Comparison of ENCODE assay signal across 8 cellular contexts in the genomic region with DNA sequence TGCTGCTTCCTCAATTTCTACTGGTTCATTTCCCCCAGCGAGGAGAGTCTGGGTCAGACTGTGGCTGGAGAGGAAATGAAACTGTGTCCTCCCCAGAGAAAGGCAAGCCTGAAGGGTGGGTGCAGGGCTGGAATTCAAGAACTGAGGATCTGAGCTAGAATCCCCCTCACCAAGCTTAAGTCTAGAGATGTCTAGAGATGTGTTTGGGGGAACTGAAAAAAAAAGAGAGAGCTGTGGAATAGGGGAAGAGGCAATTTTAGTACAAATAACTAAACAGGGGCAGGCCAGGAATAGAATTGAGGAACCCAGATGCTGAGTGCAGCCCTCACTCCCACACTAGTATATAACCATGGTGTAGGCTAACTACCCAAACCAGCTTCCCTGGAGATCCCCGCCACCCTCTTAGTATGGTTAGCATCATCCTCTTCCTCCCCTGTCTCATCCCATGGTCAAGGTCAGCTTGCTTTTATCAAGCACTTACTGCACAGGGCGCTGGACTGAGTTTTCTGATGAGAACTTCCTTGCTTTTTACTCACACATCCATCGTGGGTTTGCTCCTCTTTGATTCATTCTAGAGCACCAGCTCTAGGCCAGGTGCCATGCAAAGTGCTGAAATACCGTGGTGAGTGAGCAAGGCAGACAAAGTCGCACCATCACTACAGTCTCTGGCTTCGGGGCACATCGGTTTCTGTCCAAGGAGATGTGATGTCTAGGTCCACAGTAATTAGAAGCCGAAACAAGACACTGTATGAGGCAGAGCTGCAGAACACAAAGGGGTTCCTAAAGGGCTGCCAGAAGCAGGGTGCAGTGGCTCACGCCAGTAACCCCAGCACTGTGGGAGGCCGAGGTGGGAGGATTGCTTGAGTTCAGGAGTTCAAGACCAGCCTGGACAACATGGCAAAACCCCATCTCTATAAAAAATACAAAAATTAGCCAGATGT.
DNase-seq lines count a peak whose midpoint lies in the region; ATAC-seq and TF ChIP-seq lines count a peak whose summit lies in the region.

No MANE protein-coding gene starts in this region.

- TF ChIP-seq CTCF in foreskin fibroblast (IDR thresholded peaks at IDR 0.05; ENCODE audit: low read depth, low read length), result no peak

- peak; percentile 63 for ATAC-seq in HG02852 (IDR thresholded peaks at IDR 0.05; ENCODE audit: unreplicated experiment)

- DNase-seq in SKM-1 (lab: John Stamatoyannopoulos, UW; ENCODE audit: unreplicated experiment) (peak; percentile 97), hippocampal formation (lab: John Stamatoyannopoulos, UW) (peak; percentile 45 to 56), substantia nigra (lab: John Stamatoyannopoulos, UW) (peak in 16 of 49 donors; percentile 33 to 68 (median 56)), dedifferentiated amniotic fluid mesenchymal stem cell (ENCODE audit: extremely low spot score) (no peak), foreskin fibroblast (no peak), T-helper 1 cell (no peak), H4 (ENCODE audit: low spot score) (no peak)

- H3K4me3 ChIP-seq in foreskin fibroblast (ENCODE audit: low read depth in 1 of 2, low read length in 2 of 2), result no peak overlapping the region

- H3K27ac ChIP-seq in substantia nigra (ENCODE audit: low read depth, low read length, poor library complexity, severe bottlenecking), result peak overlapping the region; percentile 99

Comparison
In these comparisons a context has a peak if more than half of its experiments do, and no peak if none do; other contexts are left out.
1. DNase-seq: peak in SKM-1 (single experiment) and hippocampal formation (2 of 2); none in dedifferentiated amniotic fluid mesenchymal stem cell (single experiment), foreskin fibroblast (0 of 2), T-helper 1 cell (0 of 5) and H4 (single experiment).